ENCODE assay signal across 1 cellular context in genomic region chr10:69426376-69426727, GRCh38.
A peak's percentile ranks its signal among the peaks of the same experiment; 100 is the strongest.
TF ChIP-seq lines count a peak whose summit lies in the region.

No MANE protein-coding gene starts in this region.

TF ChIP-seq in K562, 482 proteins besides CTCF, POLR2A, EP300 and RAD21 (continued from another document):
- peak; percentile 32 for TF ChIP-seq ZFP36 (IDR thresholded peaks at IDR 0.05; ENCODE audit: low read depth, low read length, partially characterized antibody)
- TF ChIP-seq ELF2 (CRISPR knock-in tag; IDR thresholded peaks at IDR 0.05): no peak
- TF ChIP-seq MTA3 (IDR thresholded peaks at IDR 0.05; ENCODE audit: borderline replicate concordance): no peak
TF ChIP-seq in K562: peak in this region for 1.
